Comparison of ENCODE assay signal across 24 cellular contexts in the genomic region with DNA sequence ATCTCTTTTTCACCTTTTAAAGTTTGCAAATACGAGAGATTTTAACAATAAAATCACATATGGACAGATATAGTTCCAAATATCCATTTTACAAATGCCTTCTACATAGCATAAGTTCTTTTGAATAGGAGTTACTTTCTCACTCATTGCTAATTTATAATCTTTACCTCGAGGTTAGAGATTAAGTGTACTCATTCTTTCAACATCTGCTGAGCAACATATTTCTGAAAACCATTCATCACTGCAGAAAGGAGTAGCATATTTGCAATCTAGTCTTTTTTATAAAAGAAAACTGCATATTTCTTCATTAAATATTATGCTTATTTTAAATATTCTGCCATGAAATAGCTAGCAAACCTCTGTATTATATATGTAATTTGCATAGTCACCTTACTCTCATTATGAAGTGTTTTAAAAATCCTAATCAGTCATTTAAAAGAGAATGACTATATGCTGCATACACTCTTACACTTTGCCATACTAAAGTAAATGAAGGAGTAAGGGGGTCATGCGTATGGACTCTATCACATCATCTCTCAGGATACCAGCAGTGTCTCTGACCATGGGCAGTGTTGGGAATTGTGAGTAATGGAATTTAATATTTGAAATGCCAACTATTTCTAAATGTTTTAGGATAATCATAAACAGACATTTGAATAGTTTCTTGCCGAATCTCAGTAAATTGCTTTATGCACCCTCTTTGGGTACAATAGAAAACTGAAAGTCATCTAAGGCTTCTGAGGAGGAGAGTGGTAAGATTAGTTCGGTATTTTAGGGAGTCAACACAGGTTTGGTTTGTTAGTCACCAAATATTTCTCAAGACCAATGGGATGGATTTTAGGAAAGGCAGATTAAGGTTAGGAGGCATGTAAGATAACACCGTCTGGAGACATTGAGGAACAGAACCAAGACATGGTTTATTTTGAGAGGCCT.
A peak's percentile ranks its signal among the peaks of the same experiment; 100 is the strongest.
DNase-seq lines count a peak whose midpoint lies in the region; ATAC-seq and TF ChIP-seq lines count a peak whose summit lies in the region.
"Had no signal": no experiment of that assay in that cellular context is flagged by ENCODE, and none has a peak within 500 bp of the region (broad histone marks: within the 10 kb centered on the region; RNA-seq: fewer than 3 reads in every experiment).

No MANE protein-coding gene starts in this region.

- TF ChIP-seq POLR2A in prostate gland (IDR thresholded peaks at IDR 0.05) = no peak

- H3K4me2 ChIP-seq in mesenchymal stem cell (ENCODE audit: low read length, poor library complexity, severe bottlenecking) (no peak overlapping the region), mesendoderm (ENCODE audit: low read length) (no peak overlapping the region)

- H3K9ac ChIP-seq in mesenchymal stem cell (ENCODE audit: low read length) (no peak overlapping the region), mesendoderm (ENCODE audit: low read length) (no peak overlapping the region)
- H3K9ac ChIP-seq: BLaER1 had no signal

- H4K91ac ChIP-seq in mesenchymal stem cell (ENCODE audit: low read length) = no peak overlapping the region

- DNase-seq in AG09309 (ENCODE audit: low read depth) (peak; percentile 47), NCI-H226 (peak; percentile 84), epithelial cell of esophagus (ENCODE audit: low read depth) (peak; percentile 44), mesenchymal stem cell (no peak), prostate gland (ENCODE audit: low spot score) (no peak), right atrium auricular region (ENCODE audit: low spot score) (no peak), heart right ventricle (no peak), mesendoderm (no peak)
- DNase-seq: activated CD4-positive, alpha-beta T cell treated with anti-CD3 and anti-CD28 coated beads for 1 hour; activated CD8-positive, alpha-beta T cell treated with anti-CD3 and anti-CD28 coated beads for 36 hours; activated gamma-delta T cell; body of pancreas; Caco-2; DMS79 treated with DMSO at 0.1 percent for 48 hours; effector CD8-positive, alpha-beta T cell; lower lobe of right lung; NCI-H2029 treated with DMSO at 0.1 percent for 48 hours; OCI-M1; small intestine; stimulated activated CD4-positive, alpha-beta T cell treated with anti-CD3 and anti-CD28 coated beads, Interleukin-2, amount 100 ng/mL, for 24 hours; substantia nigra had no signal

- H2BK15ac ChIP-seq in mesenchymal stem cell (ENCODE audit: low read depth, poor library complexity, severe bottlenecking) (no peak overlapping the region), mesendoderm (replicated peaks; ENCODE audit: low read depth) (no peak overlapping the region)

- no peak overlapping the region for H3K56ac ChIP-seq in mesendoderm (ENCODE audit: low read length)

- no peaks in the 10 kb centered on the region for H3K36me3 ChIP-seq in mesenchymal stem cell (ENCODE audit: control insufficient read depth in 1 of 2, insufficient read depth in 2 of 2, low read depth in 1 of 2, low read length in 2 of 2)
- no peaks in the 10 kb centered on the region for H3K36me3 ChIP-seq in prostate gland
- H3K36me3 ChIP-seq in right atrium auricular region = no peaks in the 10 kb centered on the region
- H3K36me3 ChIP-seq in heart right ventricle = no peaks in the 10 kb centered on the region
- H3K36me3 ChIP-seq in mesendoderm (ENCODE audit: control insufficient read depth, insufficient read depth, low read length) = no peaks in the 10 kb centered on the region
- H3K36me3 ChIP-seq: BLaER1, HAP-1, lower lobe of right lung had no signal

- peak overlapping the region; percentile 43 for H3K27ac ChIP-seq in mesenchymal stem cell (ENCODE audit: low read length, poor library complexity, severe bottlenecking)
- no peak overlapping the region for H3K27ac ChIP-seq in prostate gland
- no peak overlapping the region for H3K27ac ChIP-seq in right atrium auricular region
- H3K27ac ChIP-seq in heart right ventricle = no peak overlapping the region
- no peak overlapping the region for H3K27ac ChIP-seq in mesendoderm (ENCODE audit: low read depth, low read length)
- H3K27ac ChIP-seq: BLaER1, body of pancreas, lower lobe of right lung had no signal

- H2AFZ ChIP-seq in mesenchymal stem cell (ENCODE audit: low read depth, low read length) = no peak overlapping the region

- no peak overlapping the region for H4K5ac ChIP-seq in mesendoderm (ENCODE audit: low read length)

- ATAC-seq in heart right ventricle = no peak
- ATAC-seq: activated CD8-positive, alpha-beta T cell treated with anti-CD3 and anti-CD28 coated beads for 36 hours; body of pancreas; lower lobe of right lung; Right ventricle myocardium inferior had no signal

- no peak overlapping the region for H3K4me3 ChIP-seq in AG09309 (ENCODE audit: control insufficient read depth, low read depth, low read length)
- H3K4me3 ChIP-seq in epithelial cell of esophagus (ENCODE audit: low read length) = no peak overlapping the region
- no peak overlapping the region for H3K4me3 ChIP-seq in mesenchymal stem cell (ENCODE audit: insufficient read depth in 1 of 2, low read depth in 1 of 2, low read length in 2 of 2)
- H3K4me3 ChIP-seq in prostate gland = no peak overlapping the region
- H3K4me3 ChIP-seq in right atrium auricular region = no peak overlapping the region
- no peak overlapping the region for H3K4me3 ChIP-seq in heart right ventricle
- H3K4me3 ChIP-seq in mesendoderm (ENCODE audit: low read length) = no peak overlapping the region
- H3K4me3 ChIP-seq: BLaER1, body of pancreas, HAP-1, lower lobe of right lung had no signal

- H2BK120ac ChIP-seq in mesenchymal stem cell (ENCODE audit: low read depth, low read length) = no peak overlapping the region
- no peak overlapping the region for H2BK120ac ChIP-seq in mesendoderm (ENCODE audit: low read depth, low read length)

- H3K23ac ChIP-seq in mesenchymal stem cell (ENCODE audit: low read length in 2 of 2) = no peak overlapping the region
- H3K23ac ChIP-seq in mesendoderm (ENCODE audit: low read length) = no peak overlapping the region

- no peaks in the 10 kb centered on the region for H3K79me1 ChIP-seq in mesenchymal stem cell (replicated peaks; ENCODE audit: low read length, poor library complexity, severe bottlenecking)
- H3K79me1 ChIP-seq in mesendoderm (ENCODE audit: low read length) = no peaks in the 10 kb centered on the region

- 97% methylated on average over 4 of the region's 6 CpGs for WGBS in mesenchymal stem cell
- 84% methylated on average over 6 of the region's 6 CpGs for WGBS in prostate gland
- 87% methylated on average over 6 of the region's 6 CpGs for WGBS in heart right ventricle, 2 donors
- WGBS in mesendoderm (ENCODE audit: extremely low coverage, insufficient coverage, low lambda C conversion rate) = no CpG with 5 or more reads among the region's 6 CpGs

- no peak overlapping the region for H2BK12ac ChIP-seq in mesenchymal stem cell (ENCODE audit: low read length in 2 of 2)

- H2AK5ac ChIP-seq in mesenchymal stem cell (ENCODE audit: low read length, severe bottlenecking) (no peak overlapping the region), mesendoderm (ENCODE audit: low read length) (no peak overlapping the region)

- H3K4ac ChIP-seq in mesenchymal stem cell (ENCODE audit: low read depth in 1 of 2, low read length in 2 of 2) (no peak overlapping the region), mesendoderm (ENCODE audit: low read depth, low read length) (no peak overlapping the region)

- H3K4me1 ChIP-seq in mesenchymal stem cell (ENCODE audit: control insufficient read depth, insufficient read depth, low read depth, low read length) (peaks cover 3% of the 10 kb centered on the region), prostate gland (replicated peaks) (no peaks in the 10 kb centered on the region), right atrium auricular region (no peaks in the 10 kb centered on the region), heart right ventricle (no peaks in the 10 kb centered on the region), mesendoderm (ENCODE audit: control insufficient read depth, low read depth, low read length) (no peaks in the 10 kb centered on the region)
- H3K4me1 ChIP-seq: body of pancreas, HAP-1, lower lobe of right lung had no signal

- TF ChIP-seq CTCF in AG09309 (IDR thresholded peaks at IDR 0.05; ENCODE audit: control insufficient read depth, insufficient read depth, low read depth, low read length, missing control alignments) = no peak
- no peak for TF ChIP-seq CTCF in epithelial cell of esophagus (IDR thresholded peaks at IDR 0.05; ENCODE audit: insufficient read depth, low read depth, low read length, missing control alignments)
- no peak for TF ChIP-seq CTCF in prostate gland (IDR thresholded peaks at IDR 0.05)
- no peak for TF ChIP-seq CTCF in right atrium auricular region (IDR thresholded peaks at IDR 0.05)
- no peak for TF ChIP-seq CTCF in heart right ventricle (IDR thresholded peaks at IDR 0.05)

- H3K27me3 ChIP-seq in mesenchymal stem cell (ENCODE audit: control insufficient read depth in 1 of 2, insufficient read depth in 1 of 2, low read length in 2 of 2) (no peaks in the 10 kb centered on the region), prostate gland (replicated peaks; ENCODE audit: insufficient read depth) (no peaks in the 10 kb centered on the region), right atrium auricular region (no peaks in the 10 kb centered on the region), heart right ventricle (no peaks in the 10 kb centered on the region), mesendoderm (ENCODE audit: insufficient read depth, low read length, poor library complexity) (no peaks in the 10 kb centered on the region)
- H3K27me3 ChIP-seq: BLaER1, body of pancreas had no signal

- H3K18ac ChIP-seq in mesenchymal stem cell (ENCODE audit: low read depth in 1 of 2, low read length in 2 of 2) (no peak overlapping the region), mesendoderm (ENCODE audit: low read length) (no peak overlapping the region)

- intact Hi-C loops in prostate gland (cut with DNase I) (no loop called here), heart right ventricle (cut with DNase I) (no loop called here)

- H2BK5ac ChIP-seq in mesenchymal stem cell (ENCODE audit: low read depth, low read length, poor library complexity, severe bottlenecking) (peak overlapping the region; percentile 1), mesendoderm (ENCODE audit: low read length) (no peak overlapping the region)

- no peak overlapping the region for H4K8ac ChIP-seq in mesenchymal stem cell (ENCODE audit: low read length)
- no peak overlapping the region for H4K8ac ChIP-seq in mesendoderm (ENCODE audit: low read depth, low read length)

- no peaks in the 10 kb centered on the region for H3K79me2 ChIP-seq in mesendoderm (ENCODE audit: control insufficient read depth, insufficient read depth, low read length)

- no peak overlapping the region for H3K14ac ChIP-seq in mesenchymal stem cell (ENCODE audit: low read length in 2 of 2)

- no peaks in the 10 kb centered on the region for H3K9me3 ChIP-seq in mesenchymal stem cell (ENCODE audit: control insufficient read depth, low read length)
- H3K9me3 ChIP-seq in prostate gland = no peaks in the 10 kb centered on the region
- H3K9me3 ChIP-seq in right atrium auricular region = no peaks in the 10 kb centered on the region
- H3K9me3 ChIP-seq in heart right ventricle = no peaks in the 10 kb centered on the region
- H3K9me3 ChIP-seq: BLaER1, body of pancreas, Caco-2, HAP-1, lower lobe of right lung had no signal

Comparison
In these comparisons a context has a peak if more than half of its experiments do, and no peak if none do; other contexts are left out.
1. DNase-seq: peak in AG09309 (single experiment), NCI-H226 (single experiment) and epithelial cell of esophagus (single experiment); none in mesenchymal stem cell (single experiment), prostate gland (single experiment), right atrium auricular region (single experiment), heart right ventricle (0 of 2) and mesendoderm (single experiment).